ENCODE assay signal across 13 cellular contexts in the genomic region with DNA sequence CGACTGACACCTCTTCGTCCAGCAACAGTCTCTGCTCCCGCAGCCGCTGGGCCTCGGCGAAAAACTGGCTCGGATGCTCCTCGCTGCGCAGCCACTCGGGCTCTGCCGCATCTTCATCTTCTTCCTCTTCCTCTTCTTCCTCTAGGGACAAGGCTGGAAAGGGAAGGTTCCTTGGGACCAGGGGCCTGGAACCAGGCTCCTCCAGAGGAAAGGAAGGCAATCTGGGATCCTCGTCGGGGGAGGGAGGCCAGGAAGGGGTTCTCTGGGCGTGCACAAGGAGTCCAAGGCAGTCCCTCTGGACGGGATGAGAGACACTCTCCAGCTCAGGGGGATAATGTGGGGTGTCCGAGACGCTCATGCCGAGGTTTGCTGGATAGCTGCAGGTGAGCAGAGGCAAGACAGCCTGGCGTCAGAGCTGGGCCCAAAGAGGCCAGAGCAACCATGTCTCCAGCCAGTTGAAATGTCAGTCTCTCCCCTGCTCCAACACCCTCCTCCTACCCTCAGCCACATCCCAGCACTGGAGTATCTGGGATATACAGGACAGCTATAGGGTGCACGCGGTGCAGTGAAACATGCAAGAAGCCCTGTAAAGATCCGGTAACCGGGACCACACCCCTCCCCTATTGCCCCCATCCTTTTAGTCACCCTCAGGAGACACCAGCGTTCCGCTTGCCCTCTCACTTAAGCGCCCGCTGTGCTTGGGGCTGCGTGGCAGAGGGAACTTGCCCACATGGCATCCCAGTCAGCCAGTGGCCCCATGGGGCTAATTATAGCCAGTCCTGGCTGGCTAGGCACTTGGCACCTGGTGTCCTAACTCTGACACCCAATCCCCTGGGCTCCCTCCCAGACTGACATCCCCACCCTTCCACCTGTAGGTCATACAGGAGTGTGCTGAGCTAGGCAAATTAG. TPM values are rescaled to one million over a fixed set of nuclear protein-coding genes. Genes with fewer than 3 reads are reported as not detected.
DNase-seq lines count a peak whose midpoint lies in the region; ATAC-seq and TF ChIP-seq lines count a peak whose summit lies in the region.
"Had no signal": no experiment of that assay in that cellular context is flagged by ENCODE, and none has a peak within 500 bp of the region (broad histone marks: within the 10 kb centered on the region; RNA-seq: fewer than 3 reads in every experiment).

A gene with protein sequence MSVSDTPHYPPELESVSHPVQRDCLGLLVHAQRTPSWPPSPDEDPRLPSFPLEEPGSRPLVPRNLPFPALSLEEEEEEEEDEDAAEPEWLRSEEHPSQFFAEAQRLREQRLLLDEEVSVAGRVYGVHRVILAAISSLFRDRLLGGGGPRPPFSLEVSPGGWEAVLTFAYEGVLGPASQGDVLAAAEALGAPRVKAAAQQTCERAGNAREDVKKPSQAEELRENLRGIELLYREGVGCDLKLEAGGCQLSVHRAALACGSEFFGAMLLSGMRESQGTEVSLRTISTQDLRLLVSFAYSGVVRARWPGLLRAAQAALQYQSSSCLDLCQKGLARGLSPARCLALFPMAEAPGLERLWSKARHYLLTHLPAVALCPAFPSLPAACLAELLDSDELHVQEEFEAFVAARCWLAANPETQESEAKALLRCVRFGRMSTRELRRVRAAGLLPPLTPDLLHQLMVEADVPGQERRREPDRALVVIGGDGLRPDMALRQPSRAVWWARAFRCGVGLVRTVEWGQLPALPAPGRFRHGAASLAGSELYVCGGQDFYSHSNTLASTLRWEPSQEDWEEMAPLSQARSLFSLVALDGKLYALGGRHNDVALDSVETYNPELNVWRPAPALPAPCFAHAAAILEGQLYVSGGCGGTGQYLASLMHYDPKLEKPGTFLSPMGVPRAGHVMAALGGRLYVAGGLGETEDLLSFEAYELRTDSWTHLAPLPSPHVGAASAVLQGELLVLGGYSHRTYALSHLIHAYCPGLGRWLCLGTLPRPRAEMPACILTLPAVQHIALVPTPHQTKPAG (minus strand): TSS at position 713 of the 909 bp plus-strand sequence. CDS start 355 bp downstream, at position 358.

- H3K27ac Mint-ChIP-seq in GM23338 = no peak within 1 kb of the TSS
- no peak within 1 kb of the TSS for H3K27ac Mint-ChIP-seq in natural killer cell treated with Interleukin-12 subunit alpha and Interleukin-12 subunit beta and Interleukin-15 and Interleukin-18, amount 100 ng/mL, for 72 hours

- peak within 1 kb of the TSS; percentile 95 for H3K4me2 ChIP-seq in GM23338
- H3K4me2 ChIP-seq in skeletal muscle satellite cell (ENCODE audit: low read length) = peak within 1 kb of the TSS; percentile 51

- peak within 1 kb of the TSS; percentile 70 for H3K4me3 ChIP-seq in GM23338
- H3K4me3 ChIP-seq in astrocyte of the spinal cord (ENCODE audit: low read depth, low read length) = peak within 1 kb of the TSS; percentile 6
- peak within 1 kb of the TSS; percentile 16 for H3K4me3 ChIP-seq in iPS-18c (ENCODE audit: insufficient read depth, low read depth, low read length)
- H3K4me3 ChIP-seq in skeletal muscle satellite cell (ENCODE audit: low read length) = peak within 1 kb of the TSS; percentile 7

- H3K4me1 ChIP-seq in GM23338 (ENCODE audit: insufficient read depth) (peaks cover 2% of the 10 kb centered on the region; the same call in 1 of the 2 replicates), skeletal muscle satellite cell (ENCODE audit: control insufficient read depth, insufficient read depth, low read length) (peaks cover 26% of the 10 kb centered on the region)

- DNase-seq in GM23338 (ENCODE audit: low spot score) = peak; percentile 70
- DNase-seq in astrocyte of the spinal cord (ENCODE audit: low read depth, low spot score) = no peak
- DNase-seq in natural killer cell treated with Interleukin-12 subunit alpha and Interleukin-12 subunit beta and Interleukin-15 and Interleukin-18, amount 100 ng/mL, for 72 hours (ENCODE audit: low spot score) = no peak
- DNase-seq in globus pallidus (ENCODE audit: low spot score) = no peak
- DNase-seq in OCI-M2 (lab: John Stamatoyannopoulos, UW; ENCODE audit: unreplicated experiment) = no peak
- no peak for DNase-seq in mucosa of gallbladder (ENCODE audit: low spot score)
- DNase-seq: activated CD4-positive, CD25-positive, alpha-beta regulatory T cell treated with anti-CD3 and anti-CD28 coated beads, Interleukin-2, amount 50 U/mL, for 72 hours; activated effector memory CD4-positive, alpha-beta T cell treated with anti-CD3 and anti-CD28 coated beads, Interleukin-2, amount 50 U/mL, for 16 hours; CD4-positive, alpha-beta memory T cell; effector CD4-positive, alpha-beta T cell; kidney glomerular epithelial cell had no signal

- 0 out of 2 replicates have a peak, but pooled peaks cover 3% of the 10 kb centered on the region for H3F3A ChIP-seq in GM23338 (replicated peaks; ENCODE audit: low read depth)

- H4K20me1 ChIP-seq in GM23338 (replicated peaks; ENCODE audit: insufficient read depth) = no peaks in the 10 kb centered on the region

- H3K9me3 Mint-ChIP-seq in GM23338 = no peaks in the 10 kb centered on the region; the same call in 2 of the 3 replicates
- H3K9me3 Mint-ChIP-seq in natural killer cell treated with Interleukin-12 subunit alpha and Interleukin-12 subunit beta and Interleukin-15 and Interleukin-18, amount 100 ng/mL, for 72 hours = no peaks in the 10 kb centered on the region
- H3K9me3 Mint-ChIP-seq: CD4-positive, alpha-beta memory T cell had no signal

- peaks cover 22% of the 10 kb centered on the region for H3K27me3 Mint-ChIP-seq in GM23338 (ENCODE audit: insufficient read depth, low read depth, poor library complexity)
- H3K27me3 Mint-ChIP-seq in natural killer cell treated with Interleukin-12 subunit alpha and Interleukin-12 subunit beta and Interleukin-15 and Interleukin-18, amount 100 ng/mL, for 72 hours = peaks cover 0 to 4% of the 10 kb centered on the region in 2 donors
- H3K27me3 Mint-ChIP-seq: CD4-positive, alpha-beta memory T cell had no signal

- H3K4me3 Mint-ChIP-seq in GM23338 = peak within 1 kb of the TSS; percentile 81
- no peak within 1 kb of the TSS for H3K4me3 Mint-ChIP-seq in natural killer cell treated with Interleukin-12 subunit alpha and Interleukin-12 subunit beta and Interleukin-15 and Interleukin-18, amount 100 ng/mL, for 72 hours
- H3K4me3 Mint-ChIP-seq: CD4-positive, alpha-beta memory T cell had no signal

- H3K36me3 ChIP-seq in GM23338 (ENCODE audit: insufficient read depth) = no peaks in the 10 kb centered on the region
- no peaks in the 10 kb centered on the region for H3K36me3 ChIP-seq in skeletal muscle satellite cell (ENCODE audit: insufficient read depth, low read length)

- H3K9ac ChIP-seq in skeletal muscle satellite cell (ENCODE audit: low read depth, low read length) = no peak within 1 kb of the TSS

- no peak within 1 kb of the TSS for H3K27ac ChIP-seq in GM23338 (ENCODE audit: low read depth)

- TF ChIP-seq CTCF in GM23338 (conservative IDR thresholded peaks at IDR 0.05; ENCODE audit: low read depth in 2 of 2) = no peak
- no peak for TF ChIP-seq CTCF in astrocyte of the spinal cord (IDR thresholded peaks at IDR 0.05; ENCODE audit: low read depth, low read length)

- H3K9me3 ChIP-seq in iPS-18c (ENCODE audit: control insufficient read depth, insufficient read depth, low read length) (no peaks in the 10 kb centered on the region), skeletal muscle satellite cell (replicated peaks; ENCODE audit: low read length) (no peaks in the 10 kb centered on the region)

- H3K79me2 ChIP-seq in GM23338 (replicated peaks; ENCODE audit: insufficient read depth) = no peaks in the 10 kb centered on the region

- H3K27me3 ChIP-seq in GM23338 (ENCODE audit: insufficient read depth) (peaks cover 32% of the 10 kb centered on the region), skeletal muscle satellite cell (ENCODE audit: control insufficient read depth, insufficient read depth, low read length) (no peaks in the 10 kb centered on the region)

- peak within 1 kb of the TSS; percentile 100 for H2AFZ ChIP-seq in GM23338

- H3K36me3 Mint-ChIP-seq in GM23338 (ENCODE audit: low read depth) = no peaks in the 10 kb centered on the region; the same call in 2 of the 3 replicates
- no peaks in the 10 kb centered on the region for H3K36me3 Mint-ChIP-seq in natural killer cell treated with Interleukin-12 subunit alpha and Interleukin-12 subunit beta and Interleukin-15 and Interleukin-18, amount 100 ng/mL, for 72 hours
- H3K36me3 Mint-ChIP-seq: CD4-positive, alpha-beta memory T cell had no signal

- peak; percentile 79 for ATAC-seq in GM23338
- no peak for ATAC-seq in natural killer cell treated with Interleukin-12 subunit alpha and Interleukin-12 subunit beta and Interleukin-15 and Interleukin-18, amount 100 ng/mL, for 72 hours

- in situ Hi-C loops in astrocyte of the spinal cord (cut with HindIII; ENCODE audit: low sequenced_read_pairs) = no loop called here

- no peaks in the 10 kb centered on the region for H3K9me2 ChIP-seq in GM23338 (ENCODE audit: insufficient read depth)

- H3K4me1 Mint-ChIP-seq in GM23338 = peaks cover 17% of the 10 kb centered on the region
- peaks cover 2 to 5% of the 10 kb centered on the region in 2 donors for H3K4me1 Mint-ChIP-seq in natural killer cell treated with Interleukin-12 subunit alpha and Interleukin-12 subunit beta and Interleukin-15 and Interleukin-18, amount 100 ng/mL, for 72 hours (ENCODE audit: low read depth in 2 of 2)

TF ChIP-seq in GM23338, 12 proteins besides CTCF, POLR2A, EP300 and RAD21:
- no peak for TF ChIP-seq NANOG (IDR thresholded peaks at IDR 0.05; ENCODE audit: borderline replicate concordance)
- peak; percentile 59 for TF ChIP-seq EZH2 (IDR thresholded peaks at IDR 0.05; ENCODE audit: low read depth, unreplicated experiment)

RNA-seq across cellular contexts. Expression of the gene that starts here (rescaled TPM):
- total RNA-seq in GM23338 (2014; rRNA removed; shearing (Covaris generic)) = 0.12 and 0.35 TPM in 2 replicates
- polyA plus RNA-seq in GM23338 (2016; fragmentation: Nextera tagmentation; extraction: Ambion mirVana) = 0.09 and 0.15 TPM in 2 replicates
- under 0.01 and 0.25 TPM in 2 replicates for total RNA-seq in skeletal muscle satellite cell (2012; rRNA removed)
- total RNA-seq in natural killer cell treated with Interleukin-12 subunit alpha and Interleukin-12 subunit beta and Interleukin-15 and Interleukin-18, amount 100 ng/mL, for 72 hours = under 1 TPM; 0.22 to 0.43 TPM
- total RNA-seq in mucosa of gallbladder = 0.92 TPM
- polyA plus RNA-seq: CD4-positive, alpha-beta memory T cell had no signal

Comparison
In these comparisons a context has a peak if more than half of its experiments do, and no peak if none do; other contexts are left out.
1. Peak in DNase-seq, ATAC-seq, H3K4me3 ChIP-seq and H3K4me2 ChIP-seq in GM23338; RNA of the gene not detected or under 1 TPM.
2. H3K4me3 ChIP-seq: peak in every context shown above with its lines; median percentile 70 in GM23338; 16 in iPS-18c; 7 in skeletal muscle satellite cell; 6 in astrocyte of the spinal cord.